Comparison of ENCODE assay signal across 1 cellular context in genomic region chr6:43910149-43910637, GRCh38.
TF ChIP-seq lines count a peak whose summit lies in the region.

No MANE protein-coding gene starts in this region.

TF ChIP-seq in K562, 482 proteins besides CTCF, POLR2A, EP300 and RAD21 (continued from another document and continues in another):
- 0 out of 2 replicates have a peak, but pooled peaks have one; percentile 66 for TF ChIP-seq RNF219 (CRISPR knock-in tag; IDR thresholded peaks at IDR 0.05)
- TF ChIP-seq NR2C1 (IDR thresholded peaks at IDR 0.05), result peak; percentile 23; the same call in 1 of the 2 replicates
- no peak; the same call in 1 of the 2 replicates for TF ChIP-seq NR2C1 (tag; IDR thresholded peaks at IDR 0.05)
- TF ChIP-seq CBX2 (IDR thresholded peaks at IDR 0.05; ENCODE audit: insufficient read depth, low read length, poor library complexity, severe bottlenecking), result no peak
- 0 out of 2 replicates have a peak, but pooled peaks have one; percentile 27 for TF ChIP-seq ZNF609 (CRISPR knock-in tag; IDR thresholded peaks at IDR 0.05; ENCODE audit: borderline replicate concordance)
- peak; percentile 16; the same call in 1 of the 2 replicates for TF ChIP-seq SP1 (CRISPR knock-in tag; IDR thresholded peaks at IDR 0.05)
- TF ChIP-seq SRF (CRISPR knock-in tag; IDR thresholded peaks at IDR 0.05), result 0 out of 4 replicates have a peak, but pooled peaks of 1 of the 2 experiments have one; percentile 6
- 0 out of 2 replicates have a peak, but pooled peaks have one; percentile 5 for TF ChIP-seq NFRKB (IDR thresholded peaks at IDR 0.05; ENCODE audit: low read depth)
- 0 out of 2 replicates have a peak, but pooled peaks have one; percentile 40 for TF ChIP-seq ADNP (tag; IDR thresholded peaks at IDR 0.05)
- TF ChIP-seq ZKSCAN3 (CRISPR knock-in tag; IDR thresholded peaks at IDR 0.05), result no peak; the same call in 1 of the 2 replicates
- TF ChIP-seq PHB (CRISPR knock-in tag; IDR thresholded peaks at IDR 0.05), result no peak
- 0 out of 2 replicates have a peak, but pooled peaks have one; percentile 9 for TF ChIP-seq ARID2 (IDR thresholded peaks at IDR 0.05)
- peak; percentile 60; the same call in 1 of the 2 replicates for TF ChIP-seq ZFP30 (CRISPR knock-in tag; IDR thresholded peaks at IDR 0.05; ENCODE audit: borderline replicate concordance)
- TF ChIP-seq ZBTB43 (CRISPR knock-in tag; IDR thresholded peaks at IDR 0.05), result peak; percentile 39; the same call in 1 of the 2 replicates
- peak; percentile 37 for TF ChIP-seq MGA (IDR thresholded peaks at IDR 0.05)
- TF ChIP-seq ZZZ3 (IDR thresholded peaks at IDR 0.05), result peak; percentile 53; the same call in 1 of the 2 replicates
- TF ChIP-seq FOXA3 (CRISPR knock-in tag; conservative IDR thresholded peaks at IDR 0.05 in 1 of 2, IDR thresholded peaks at IDR 0.05 in 1 of 2), result 0 out of 4 replicates have a peak, but pooled peaks of 1 of the 2 experiments have one; percentile 34
- TF ChIP-seq ELF2 (CRISPR knock-in tag; IDR thresholded peaks at IDR 0.05), result peak; percentile 27; the same call in 1 of the 2 replicates
- TF ChIP-seq MLLT1 (IDR thresholded peaks at IDR 0.05), result peak in 1 of 2 experiments; percentile 98; a peak in 1 of 4 replicates
- no peak for TF ChIP-seq GATAD2A (IDR thresholded peaks at IDR 0.05)
- TF ChIP-seq ESRRA (IDR thresholded peaks at IDR 0.05; ENCODE audit: borderline replicate concordance, low read depth), result no peak
- TF ChIP-seq ZNF445 (CRISPR knock-in tag; IDR thresholded peaks at IDR 0.05; ENCODE audit: low read depth), result no peak
- TF ChIP-seq FOXK2 (conservative IDR thresholded peaks at IDR 0.05 in 1 of 2, IDR thresholded peaks at IDR 0.05 in 1 of 2; ENCODE audit: low read depth in 2 of 2), result 0 out of 4 replicates have a peak, but pooled peaks of 1 of the 2 experiments have one; percentile 6
- no peak for TF ChIP-seq ZNF639 (CRISPR knock-in tag; conservative IDR thresholded peaks at IDR 0.05 in 1 of 2, IDR thresholded peaks at IDR 0.05 in 1 of 2)
- no peak for TF ChIP-seq ZNF778 (CRISPR knock-in tag; IDR thresholded peaks at IDR 0.05)
